ENCODE assay signal across 8 cellular contexts in genomic region chr20:63521602-63522001, GRCh38. TPM values are rescaled to one million over a fixed set of nuclear protein-coding genes. Genes with fewer than 3 reads are reported as not detected.
DNase-seq lines count a peak whose midpoint lies in the region; ATAC-seq and TF ChIP-seq lines count a peak whose summit lies in the region.

No MANE protein-coding gene starts in this region.

- ATAC-seq in HG03565 (IDR thresholded peaks at IDR 0.05; ENCODE audit: unreplicated experiment): no peak

- H3K36me3 ChIP-seq in ectodermal cell (ENCODE audit: control insufficient read depth, insufficient read depth, low read length) (peaks cover 17% of the 10 kb centered on the region), mucosa of rectum (ENCODE audit: control insufficient read depth in 2 of 2, insufficient read depth in 2 of 2, low read length in 2 of 2) (peaks cover 12 to 18% of the 10 kb centered on the region in 2 donors)

- H3K9me3 ChIP-seq in ectodermal cell (ENCODE audit: control insufficient read depth, low read length) (no peaks in the 10 kb centered on the region), mucosa of rectum (ENCODE audit: control insufficient read depth in 2 of 2, low read length in 2 of 2) (no peaks in the 10 kb centered on the region)

- 12% methylated on average over 20 of the region's 23 CpGs for WGBS in ectodermal cell, 2 experiments

- H3K27me3 ChIP-seq in ectodermal cell (ENCODE audit: control insufficient read depth, insufficient read depth, low read length, poor library complexity, severe bottlenecking) (peaks cover 24% of the 10 kb centered on the region), mucosa of rectum (ENCODE audit: control insufficient read depth in 2 of 2, insufficient read depth in 2 of 2, low read length in 2 of 2) (peaks cover 0 to 2% of the 10 kb centered on the region in 2 donors)

- 0 out of 2 replicates have a peak, but pooled peaks have one; percentile 8 for TF ChIP-seq CTCF in LNCaP clone FGC (IDR thresholded peaks at IDR 0.05; ENCODE audit: control insufficient read depth, extremely low read depth, insufficient read depth)

- H3K4me1 ChIP-seq in ectodermal cell (ENCODE audit: control insufficient read depth, insufficient read depth, low read length) (peaks cover 10% of the 10 kb centered on the region), mucosa of rectum (ENCODE audit: control insufficient read depth in 2 of 2, insufficient read depth in 2 of 2, low read length in 2 of 2) (peaks cover 17 to 24% of the 10 kb centered on the region in 2 donors)

- H3K27ac ChIP-seq in ectodermal cell (ENCODE audit: insufficient read depth, low read depth, low read length, poor library complexity, severe bottlenecking): no peak overlapping the region
- H3K27ac ChIP-seq in mucosa of rectum (ENCODE audit: low read depth in 2 of 2, low read length in 2 of 2): peak overlapping the region; percentile 93 to 98

- H3K9ac ChIP-seq in mucosa of rectum (ENCODE audit: low read depth in 1 of 2, low read length in 2 of 2): peak overlapping the region; percentile 79 to 88

- peak overlapping the region; percentile 77 for H3K4me3 ChIP-seq in LNCaP clone FGC (ENCODE audit: low read depth, low read length)
- peak overlapping the region; percentile 76 for H3K4me3 ChIP-seq in ectodermal cell (ENCODE audit: insufficient read depth, low read depth, low read length)
- peak overlapping the region; percentile 82 to 86 for H3K4me3 ChIP-seq in mucosa of rectum (ENCODE audit: low read length in 2 of 2)

- DNase-seq in 8988T: peak; percentile 61
- DNase-seq in LNCaP clone FGC (ENCODE audit: low read depth): no peak
- no peak for DNase-seq in C1 segment of cervical spinal cord (lab: John Stamatoyannopoulos, UW)
- DNase-seq in stimulated activated naive CD4-positive, alpha-beta T cell (lab: John Stamatoyannopoulos, UW): no peak
- no peak for DNase-seq in GF-D8 (lab: John Stamatoyannopoulos, UW)

RNA-seq across cellular contexts. Expression of gene PPDPF, which starts 1.0 kb away (rescaled TPM):
- polyA plus RNA-seq in ectodermal cell (2013, experiment 1 of 4): 237 TPM
- polyA plus RNA-seq in ectodermal cell (2013, experiment 2 of 4): 230 TPM
- polyA plus RNA-seq in ectodermal cell (2013, experiment 3 of 4): 253 TPM
- 270 TPM for polyA plus RNA-seq in ectodermal cell (2013, experiment 4 of 4)

RNA-seq across cellular contexts. Expression of gene PTK6, which starts 15.6 kb away (rescaled TPM):
- polyA plus RNA-seq in ectodermal cell (2013, experiment 1 of 4): not detected
- polyA plus RNA-seq in ectodermal cell (2013, experiment 2 of 4): not detected
- not detected for polyA plus RNA-seq in ectodermal cell (2013, experiment 3 of 4)
- polyA plus RNA-seq in ectodermal cell (2013, experiment 4 of 4): not detected

RNA-seq across cellular contexts. Expression of gene EEF1A2, which starts 22.7 kb away (rescaled TPM):
- polyA plus RNA-seq in ectodermal cell (2013, experiment 1 of 4): 2.2 TPM
- polyA plus RNA-seq in ectodermal cell (2013, experiment 2 of 4): 1.4 TPM
- 1.5 TPM for polyA plus RNA-seq in ectodermal cell (2013, experiment 3 of 4)
- 1.1 TPM for polyA plus RNA-seq in ectodermal cell (2013, experiment 4 of 4)

RNA-seq across cellular contexts. Expression of gene SRMS, which starts 25.9 kb away (rescaled TPM):
- not detected for polyA plus RNA-seq in ectodermal cell (2013, experiment 1 of 4)
- not detected for polyA plus RNA-seq in ectodermal cell (2013, experiment 2 of 4)
- not detected for polyA plus RNA-seq in ectodermal cell (2013, experiment 3 of 4)
- not detected for polyA plus RNA-seq in ectodermal cell (2013, experiment 4 of 4)

RNA-seq across cellular contexts. Expression of gene FNDC11, which starts 32.4 kb away (rescaled TPM):
- 5.3 TPM for polyA plus RNA-seq in ectodermal cell (2013, experiment 1 of 4)
- polyA plus RNA-seq in ectodermal cell (2013, experiment 2 of 4): 3.7 TPM
- polyA plus RNA-seq in ectodermal cell (2013, experiment 3 of 4): 4.6 TPM
- 3.9 TPM for polyA plus RNA-seq in ectodermal cell (2013, experiment 4 of 4)
